Comparison of ENCODE assay signal across 19 cellular contexts in the genomic region with DNA sequence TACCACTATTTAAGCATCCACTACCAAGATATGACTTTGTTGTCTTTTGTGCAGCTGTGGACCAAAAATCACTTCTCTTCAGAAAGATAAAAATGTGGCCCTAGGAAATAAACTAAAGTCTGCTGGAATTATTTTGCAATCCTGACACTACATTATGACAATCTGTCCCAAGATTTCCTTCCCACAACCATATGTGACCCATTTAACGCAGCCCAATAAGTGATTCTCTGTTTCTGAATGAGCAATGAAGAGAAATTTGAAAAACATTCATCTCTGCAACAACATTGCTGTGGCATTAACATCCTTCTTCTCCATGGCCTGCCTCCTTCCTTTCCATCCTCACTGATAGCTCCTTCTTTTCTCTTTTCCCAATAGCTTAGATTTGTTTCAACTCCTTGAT.
DNase-seq lines count a peak whose midpoint lies in the region; TF ChIP-seq lines count a peak whose summit lies in the region.
"Had no signal": no experiment of that assay in that cellular context is flagged by ENCODE, and none has a peak within 500 bp of the region (broad histone marks: within the 10 kb centered on the region; RNA-seq: fewer than 3 reads in every experiment).

No MANE protein-coding gene starts in this region.

- no peak overlapping the region for H3K4me3 ChIP-seq in fibroblast of villous mesenchyme (ENCODE audit: low read depth, low read length)
- H3K4me3 ChIP-seq: A549, BLaER1, HAP-1 had no signal

- POLR2A ChIA-PET in activated CD4-positive, alpha-beta T cell treated with anti-CD3 and anti-CD28 coated beads, Interleukin-2, amount 10 ng/mL, durations not matched to agents 7 days and 5 days (lab: Charles Lee), result no interaction called here

- no peak for TF ChIP-seq CTCF in fibroblast of villous mesenchyme (IDR thresholded peaks at IDR 0.05; ENCODE audit: insufficient read depth, low read depth, low read length)

- H3K9me3 Mint-ChIP-seq in T-helper 2 cell treated with Interferon-gamma antibody and Interleukin-4, amounts not matched to agents 5 μg/mL and 100 μg/mL, for 36 hours, result no peaks in the 10 kb centered on the region
- no peaks in the 10 kb centered on the region for H3K9me3 Mint-ChIP-seq in activated CD4-positive, alpha-beta T cell treated with anti-CD3 and anti-CD28 coated beads, Interleukin-2, amount 10 ng/mL, durations not matched to agents 7 days and 5 days

- no peaks in the 10 kb centered on the region for H3K36me3 Mint-ChIP-seq in T-helper 2 cell treated with Interferon-gamma antibody and Interleukin-4, amounts not matched to agents 5 μg/mL and 100 μg/mL, for 36 hours (ENCODE audit: low read depth)
- no peaks in the 10 kb centered on the region for H3K36me3 Mint-ChIP-seq in activated CD4-positive, alpha-beta T cell treated with anti-CD3 and anti-CD28 coated beads, Interleukin-2, amount 10 ng/mL, durations not matched to agents 7 days and 5 days (ENCODE audit: low read depth)
- H3K36me3 Mint-ChIP-seq: CD4-positive, CD25-positive, alpha-beta regulatory T cell; CD8-positive, alpha-beta T cell had no signal

- intact Hi-C loops in head of caudate nucleus (cut with DNase I), result no loop called here

- in situ Hi-C loops in G401 (cut with HindIII; ENCODE audit: low sequenced_read_pairs), result no loop called here

- CTCF ChIA-PET in activated CD4-positive, alpha-beta T cell treated with anti-CD3 and anti-CD28 coated beads, Interleukin-2, amount 10 ng/mL, durations not matched to agents 7 days and 5 days (lab: Charles Lee), result no interaction called here

- DNase-seq in G401 (ENCODE audit: low spot score) (peak; percentile 82), cerebellum (ENCODE audit: low spot score) (peak; percentile 32), fibroblast of villous mesenchyme (ENCODE audit: low read depth) (peak; percentile 5), head of caudate nucleus (no peak), AG08396 (ENCODE audit: low spot score) (no peak)
- DNase-seq in T-helper 2 cell treated with Interferon-gamma antibody and Interleukin-4, amounts not matched to agents 5 μg/mL and 100 μg/mL, for 36 hours (ENCODE audit: low spot score), result no peak
- no peak for DNase-seq in activated CD4-positive, alpha-beta T cell treated with anti-CD3 and anti-CD28 coated beads, Interleukin-2, amount 10 ng/mL, durations not matched to agents 7 days and 5 days
- DNase-seq: 8988T; ACHN; CD4-positive, CD25-positive, alpha-beta regulatory T cell; CD8-positive, alpha-beta T cell; DMS 273 treated with DMSO at 0.1 percent for 48 hours; DMS79 treated with DMSO at 0.1 percent for 48 hours; GOT3; HFFc6 had no signal

- no peak overlapping the region for H3K27ac Mint-ChIP-seq in T-helper 2 cell treated with Interferon-gamma antibody and Interleukin-4, amounts not matched to agents 5 μg/mL and 100 μg/mL, for 36 hours
- H3K27ac Mint-ChIP-seq in activated CD4-positive, alpha-beta T cell treated with anti-CD3 and anti-CD28 coated beads, Interleukin-2, amount 10 ng/mL, durations not matched to agents 7 days and 5 days, result no peak overlapping the region
- H3K27ac Mint-ChIP-seq: B cell; CD4-positive, CD25-positive, alpha-beta regulatory T cell; CD8-positive, alpha-beta T cell; HFFc6 had no signal

- H3K27me3 Mint-ChIP-seq in T-helper 2 cell treated with Interferon-gamma antibody and Interleukin-4, amounts not matched to agents 5 μg/mL and 100 μg/mL, for 36 hours (ENCODE audit: low read depth), result no peaks in the 10 kb centered on the region
- no peaks in the 10 kb centered on the region for H3K27me3 Mint-ChIP-seq in activated CD4-positive, alpha-beta T cell treated with anti-CD3 and anti-CD28 coated beads, Interleukin-2, amount 10 ng/mL, durations not matched to agents 7 days and 5 days
- H3K27me3 Mint-ChIP-seq: B cell; CD4-positive, CD25-positive, alpha-beta regulatory T cell had no signal

- no peaks in the 10 kb centered on the region for H3K4me1 Mint-ChIP-seq in T-helper 2 cell treated with Interferon-gamma antibody and Interleukin-4, amounts not matched to agents 5 μg/mL and 100 μg/mL, for 36 hours (ENCODE audit: low read depth)
- H3K4me1 Mint-ChIP-seq in activated CD4-positive, alpha-beta T cell treated with anti-CD3 and anti-CD28 coated beads, Interleukin-2, amount 10 ng/mL, durations not matched to agents 7 days and 5 days, result no peaks in the 10 kb centered on the region
- H3K4me1 Mint-ChIP-seq: B cell; CD4-positive, CD25-positive, alpha-beta regulatory T cell had no signal

- no peak overlapping the region for H3K4me3 Mint-ChIP-seq in T-helper 2 cell treated with Interferon-gamma antibody and Interleukin-4, amounts not matched to agents 5 μg/mL and 100 μg/mL, for 36 hours
- no peak overlapping the region for H3K4me3 Mint-ChIP-seq in activated CD4-positive, alpha-beta T cell treated with anti-CD3 and anti-CD28 coated beads, Interleukin-2, amount 10 ng/mL, durations not matched to agents 7 days and 5 days
- H3K4me3 Mint-ChIP-seq: B cell; CD4-positive, CD25-positive, alpha-beta regulatory T cell; CD8-positive, alpha-beta T cell; HFFc6 had no signal

Comparison
In these comparisons a context has a peak if more than half of its experiments do, and no peak if none do; other contexts are left out.
1. DNase-seq: peak in G401 (single experiment), cerebellum (single experiment) and fibroblast of villous mesenchyme (single experiment); none in head of caudate nucleus (0 of 42), T-helper 2 cell treated with Interferon-gamma antibody and Interleukin-4, amounts not matched to agents 5 μg/mL and 100 μg/mL, for 36 hours (single experiment), activated CD4-positive, alpha-beta T cell treated with anti-CD3 and anti-CD28 coated beads, Interleukin-2, amount 10 ng/mL, durations not matched to agents 7 days and 5 days (single experiment) and AG08396 (single experiment).